8 cellular contexts compared by ENCODE assay signal in the genomic region with DNA sequence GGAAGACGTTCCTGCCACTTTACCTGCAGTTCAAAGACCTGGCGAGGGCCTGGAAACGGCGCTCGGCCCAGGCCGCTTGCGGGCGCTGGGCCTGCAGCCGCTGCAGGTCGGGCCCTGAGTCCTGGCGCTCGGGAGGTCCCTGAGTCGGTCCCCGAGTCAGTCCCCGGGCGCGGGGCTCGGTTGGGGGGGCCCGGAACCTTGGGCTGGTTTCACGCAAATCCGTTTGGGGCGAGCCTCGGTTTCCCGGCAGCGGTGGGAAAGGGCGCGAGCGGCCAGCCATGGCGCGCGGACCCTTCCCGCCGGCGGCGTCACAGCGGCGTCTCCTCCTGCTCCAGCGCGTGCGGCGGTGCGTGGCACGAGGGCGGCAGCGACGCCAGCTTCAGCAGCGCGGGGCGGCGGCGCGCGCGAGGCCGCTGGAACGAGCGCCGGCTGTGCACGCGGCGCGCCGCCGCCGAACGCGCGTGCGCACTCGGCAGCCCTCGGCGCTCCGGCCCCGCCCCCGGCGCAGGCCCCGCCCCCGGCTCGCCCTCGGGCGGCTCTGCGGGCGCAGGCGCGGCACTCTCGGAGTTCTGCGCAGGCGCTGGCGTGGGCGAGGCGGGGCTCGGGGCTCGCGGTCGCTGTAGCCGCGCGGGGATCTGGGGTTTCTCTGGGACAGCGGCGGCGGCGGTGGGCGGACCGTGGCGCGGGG. TPM values are rescaled to one million over a fixed set of nuclear protein-coding genes. Genes with fewer than 3 reads are reported as not detected.
DNase-seq lines count a peak whose midpoint lies in the region; ATAC-seq and TF ChIP-seq lines count a peak whose summit lies in the region.

No MANE protein-coding gene starts in this region.

- peak overlapping the region; percentile 70 for H3K4me3 ChIP-seq in kidney epithelial cell (ENCODE audit: low read depth, low read length)

- peaks cover 32% of the 10 kb centered on the region for H3K27me3 ChIP-seq in kidney epithelial cell (ENCODE audit: control insufficient read depth, insufficient read depth, low read length)

- H3K36me3 ChIP-seq in kidney epithelial cell (ENCODE audit: control insufficient read depth, insufficient read depth, low read length): peaks cover 1% of the 10 kb centered on the region

- no peak for TF ChIP-seq CTCF in kidney epithelial cell (IDR thresholded peaks at IDR 0.05; ENCODE audit: insufficient read depth, low read length, poor library complexity, severe bottlenecking)

- DNase-seq in AG08396 (ENCODE audit: low spot score) (peak; percentile 100), NCI-H2227 (lab: John Stamatoyannopoulos, UW; ENCODE audit: unreplicated experiment) (peak; percentile 96), cerebellar nuclear complex (lab: John Stamatoyannopoulos, UW) (peak; percentile 17 to 21), kidney epithelial cell (ENCODE audit: low read depth) (no peak)
- DNase-seq in activated CD4-positive, CD25-positive, alpha-beta regulatory T cell treated with anti-CD3 and anti-CD28 coated beads, Interleukin-2, amount 50 U/mL, for 72 hours: peak; percentile 96
- peak; percentile 93 for DNase-seq in stimulated activated CD4-positive, alpha-beta T cell treated with anti-CD3 and anti-CD28 coated beads, Interleukin-15, amount 100 ng/mL, for 24 hours

- ATAC-seq in GM18907 (IDR thresholded peaks at IDR 0.05; ENCODE audit: unreplicated experiment): peak; percentile 72
- peak; percentile 62 for ATAC-seq in HG03135 (IDR thresholded peaks at IDR 0.05; ENCODE audit: unreplicated experiment)

RNA-seq across cellular contexts. Expression of gene EXOC3, which starts 29.8 kb away (rescaled TPM):
- 33.7 and 37.3 TPM in 2 replicates for total RNA-seq in kidney epithelial cell

RNA-seq across cellular contexts. Expression of gene SLC9A3, which starts 51.4 kb away (rescaled TPM):
- 3.0 and 3.6 TPM in 2 replicates for total RNA-seq in kidney epithelial cell
